In genomic region chr10:124802313-124802675, GRCh38 we compare ENCODE assay signal across 1 cellular context.
TF ChIP-seq lines count a peak whose summit lies in the region.

No MANE protein-coding gene starts in this region.

TF ChIP-seq in K562, 482 proteins besides CTCF, POLR2A, EP300 and RAD21 (continued from another document and continues in another):
- TF ChIP-seq ZNF592 (IDR thresholded peaks at IDR 0.05) (no peak), PATZ1 (CRISPR knock-in tag; IDR thresholded peaks at IDR 0.05; ENCODE audit: borderline replicate concordance) (no peak), ZC3H11A (IDR thresholded peaks at IDR 0.05; ENCODE audit: low read depth, low read length) (no peak), FOXP4 (CRISPR knock-in tag; IDR thresholded peaks at IDR 0.05; ENCODE audit: borderline replicate concordance) (no peak), ZNF175 (CRISPR knock-in tag; IDR thresholded peaks at IDR 0.05; ENCODE audit: low read depth) (no peak), IRF1 (CRISPR knock-in tag; IDR thresholded peaks at IDR 0.05; ENCODE audit: borderline replicate concordance) (no peak), HES1 (IDR thresholded peaks at IDR 0.05; ENCODE audit: low read depth) (no peak), RBM25 (IDR thresholded peaks at IDR 0.05; ENCODE audit: low read depth, low read length, severe bottlenecking) (no peak), NFRKB (IDR thresholded peaks at IDR 0.05; ENCODE audit: low read depth) (no peak), AFF4 (CRISPR knock-in tag; IDR thresholded peaks at IDR 0.05) (0 out of 2 replicates have a peak, but pooled peaks have one; percentile 4), ZNF507 (tag; conservative IDR thresholded peaks at IDR 0.05) (no peak), DPF2 (IDR thresholded peaks at IDR 0.05) (no peak), CBFA2T3 (IDR thresholded peaks at IDR 0.05) (no peak), TFAM (CRISPR knock-in tag; conservative IDR thresholded peaks at IDR 0.05) (no peak), ZNF431 (CRISPR knock-in tag; IDR thresholded peaks at IDR 0.05) (no peak), GTF2E2 (tag; IDR thresholded peaks at IDR 0.05) (no peak), PHB (CRISPR knock-in tag; IDR thresholded peaks at IDR 0.05) (no peak), TEAD4 (IDR thresholded peaks at IDR 0.05; ENCODE audit: low read length) (no peak), TEAD4 (CRISPR knock-in tag; IDR thresholded peaks at IDR 0.05; ENCODE audit: borderline replicate concordance) (no peak), HMBOX1 (IDR thresholded peaks at IDR 0.05) (peak; percentile 89), ZNF280A (IDR thresholded peaks at IDR 0.05; ENCODE audit: low read depth, partially characterized antibody) (no peak), TFE3 (CRISPR knock-in tag; IDR thresholded peaks at IDR 0.05) (no peak), CLOCK (CRISPR knock-in tag; IDR thresholded peaks at IDR 0.05; ENCODE audit: borderline replicate concordance) (no peak), IFI16 (CRISPR knock-in tag; IDR thresholded peaks at IDR 0.05) (no peak), USF1 (CRISPR knock-in tag; IDR thresholded peaks at IDR 0.05) (no peak), PYGO2 (tag; IDR thresholded peaks at IDR 0.05) (no peak), KLF13 (tag; IDR thresholded peaks at IDR 0.05; ENCODE audit: borderline replicate concordance, low read depth) (no peak), ZHX1 (conservative IDR thresholded peaks at IDR 0.05; ENCODE audit: low read length) (no peak)
